Comparison of ENCODE assay signal across 8 cellular contexts in genomic region chr10:45420453-45421192, GRCh38. TPM values are rescaled to one million over a fixed set of nuclear protein-coding genes. Genes with fewer than 3 reads are reported as not detected.
DNase-seq lines count a peak whose midpoint lies in the region; ATAC-seq and TF ChIP-seq lines count a peak whose summit lies in the region.

No MANE protein-coding gene starts in this region.

- peaks cover 24% of the 10 kb centered on the region for H3K4me1 Mint-ChIP-seq in nephron

- H3K9me3 Mint-ChIP-seq in nephron, result no peaks in the 10 kb centered on the region

- peak overlapping the region; percentile 78 to 98 (median 93) for H3K4me3 Mint-ChIP-seq in nephron

- H3K36me3 Mint-ChIP-seq in nephron (ENCODE audit: low read depth), result no peaks in the 10 kb centered on the region

- H3K27me3 Mint-ChIP-seq in nephron (ENCODE audit: low read depth), result peaks cover 4% of the 10 kb centered on the region

- DNase-seq in NCI-H1436 (lab: John Stamatoyannopoulos, UW) (peak; percentile 10), NCI-H1436 treated with DMSO at 0.1 percent for 48 hours (lab: John Stamatoyannopoulos, UW) (no peak), NCI-H1092 (lab: John Stamatoyannopoulos, UW) (peak; percentile 82), ureter (ENCODE audit: low spot score) (peak; percentile 81)
- DNase-seq in activated CD4-positive, alpha-beta T cell treated with anti-CD3 and anti-CD28 coated beads for 48 hours, result peak; percentile 53
- peak; percentile 33 for DNase-seq in effector CD4-positive, alpha-beta T cell

- TF ChIP-seq CTCF in nephron (IDR thresholded peaks at IDR 0.05; ENCODE audit: unreplicated experiment in 3 of 3), result no peak

- ATAC-seq in HG02588 (IDR thresholded peaks at IDR 0.05; ENCODE audit: unreplicated experiment), result peak; percentile 55

- H3K27ac Mint-ChIP-seq in nephron, result peak overlapping the region; percentile 96 to 97 (median 96)

RNA-seq across cellular contexts. Expression of gene ALOX5, which starts 46.6 kb away (rescaled TPM):
- total RNA-seq in ureter, result 237 TPM
